18 cellular contexts compared by ENCODE assay signal in the genomic region with DNA sequence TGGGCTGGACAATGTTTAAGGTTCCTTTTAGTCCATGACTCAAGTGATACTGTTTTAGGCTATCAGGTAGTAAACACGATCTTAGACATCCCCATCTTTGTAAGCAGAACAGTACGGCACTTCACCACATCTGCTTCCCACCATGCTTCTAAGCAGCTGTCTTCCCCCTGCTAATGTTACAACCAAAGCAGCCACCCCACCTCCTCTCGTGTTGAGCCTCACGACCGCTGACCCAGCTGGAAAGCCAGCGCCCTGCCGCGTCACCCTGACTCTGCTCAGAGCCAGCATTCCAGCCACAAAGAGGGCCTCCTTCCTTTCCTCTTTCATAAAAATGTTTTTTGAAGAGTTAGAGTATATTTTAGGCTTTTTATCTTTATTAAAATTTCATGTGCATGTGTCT. TPM values are rescaled to one million over a fixed set of nuclear protein-coding genes. Genes with fewer than 3 reads are reported as not detected.
DNase-seq lines count a peak whose midpoint lies in the region; ATAC-seq and TF ChIP-seq lines count a peak whose summit lies in the region.
"Had no signal": no experiment of that assay in that cellular context is flagged by ENCODE, and none has a peak within 500 bp of the region (broad histone marks: within the 10 kb centered on the region; RNA-seq: fewer than 3 reads in every experiment).

No MANE protein-coding gene starts in this region.

- 91% methylated on average over 6 of the region's 8 CpGs for WGBS in mesenchymal stem cell
- WGBS in ovary, 3 donors = 72 to 79% (median 73%) methylated on average over 8 of the region's 8 CpGs

- no peak overlapping the region for H2AK5ac ChIP-seq in mesenchymal stem cell (ENCODE audit: low read length, severe bottlenecking)

- CTCF ChIA-PET in activated naive CD4-positive, alpha-beta T cell treated with anti-CD3 and anti-CD28 coated beads, Interleukin-2, amount 10 ng/mL, durations not matched to agents 7 days and 5 days (lab: Charles Lee) = interaction anchor here (2.0 kb wide), 1 partner anchor 14 kb away, joined by 9 read pairs; no protein-coding TSS in a partner anchor

- intact Hi-C loops in upper lobe of right lung (cut with DNase I) = no loop called here
- intact Hi-C loops in ovary (cut with DNase I) = no loop called here

- no peak overlapping the region for H2BK120ac ChIP-seq in mesenchymal stem cell (ENCODE audit: low read depth, low read length)

- no peak overlapping the region for H2BK15ac ChIP-seq in mesenchymal stem cell (ENCODE audit: low read depth, poor library complexity, severe bottlenecking)

- H3K4me2 ChIP-seq in mesenchymal stem cell (ENCODE audit: low read length, poor library complexity, severe bottlenecking) = no peak overlapping the region

- no peak for ATAC-seq in upper lobe of right lung
- ATAC-seq: left ventricle myocardium superior; natural killer cell treated with Interleukin-12 subunit alpha and Interleukin-12 subunit beta and Interleukin-15 and Interleukin-18, amount 100 ng/mL, for 72 hours; T-helper 17 cell had no signal

- H4K91ac ChIP-seq in mesenchymal stem cell (ENCODE audit: low read length) = no peak overlapping the region

- H3K18ac ChIP-seq in mesenchymal stem cell (ENCODE audit: low read depth in 1 of 2, low read length in 2 of 2) = no peak overlapping the region

- H3K4ac ChIP-seq in mesenchymal stem cell (ENCODE audit: low read depth in 1 of 2, low read length in 2 of 2) = no peak overlapping the region

- H3K4me1 ChIP-seq in mesenchymal stem cell (ENCODE audit: control insufficient read depth, insufficient read depth, low read depth, low read length) (peaks cover 15% of the 10 kb centered on the region), upper lobe of right lung (peaks cover 12% of the 10 kb centered on the region), ovary (ENCODE audit: insufficient read depth) (no peaks in the 10 kb centered on the region)
- H3K4me1 ChIP-seq: right atrium auricular region had no signal

- no peak overlapping the region for H3K4me3 Mint-ChIP-seq in activated naive CD4-positive, alpha-beta T cell treated with anti-CD3 and anti-CD28 coated beads, Interleukin-2, amount 10 ng/mL, durations not matched to agents 7 days and 5 days
- H3K4me3 Mint-ChIP-seq: activated CD4-positive, alpha-beta T cell treated with anti-CD3 and anti-CD28 coated beads, Interleukin-2, amount 10 ng/mL, durations not matched to agents 7 days and 5 days; B cell; natural killer cell treated with Interleukin-12 subunit alpha and Interleukin-12 subunit beta and Interleukin-15 and Interleukin-18, amount 100 ng/mL, for 72 hours; T-helper 17 cell had no signal

- no peak overlapping the region for H3K14ac ChIP-seq in mesenchymal stem cell (ENCODE audit: low read length in 2 of 2)

- H3K36me3 ChIP-seq in mesenchymal stem cell (ENCODE audit: control insufficient read depth in 1 of 2, insufficient read depth in 2 of 2, low read depth in 1 of 2, low read length in 2 of 2) (peaks cover 41 to 99% of the 10 kb centered on the region in 2 experiments), upper lobe of right lung (peaks cover 93% of the 10 kb centered on the region), ovary (no peaks in the 10 kb centered on the region)

- TF ChIP-seq CTCF in upper lobe of right lung (IDR thresholded peaks at IDR 0.05) (no peak), ovary (IDR thresholded peaks at IDR 0.05) (no peak)

- no peak overlapping the region for H3K23ac ChIP-seq in mesenchymal stem cell (ENCODE audit: low read length in 2 of 2)

- no peak for TF ChIP-seq POLR2A in ovary (IDR thresholded peaks at IDR 0.05)

- peak overlapping the region; percentile 42 for H3K27ac Mint-ChIP-seq in activated naive CD4-positive, alpha-beta T cell treated with anti-CD3 and anti-CD28 coated beads, Interleukin-2, amount 10 ng/mL, durations not matched to agents 7 days and 5 days
- H3K27ac Mint-ChIP-seq: activated CD4-positive, alpha-beta T cell treated with anti-CD3 and anti-CD28 coated beads, Interleukin-2, amount 10 ng/mL, durations not matched to agents 7 days and 5 days; natural killer cell treated with Interleukin-12 subunit alpha and Interleukin-12 subunit beta and Interleukin-15 and Interleukin-18, amount 100 ng/mL, for 72 hours; T-helper 17 cell had no signal

- H4K8ac ChIP-seq in mesenchymal stem cell (ENCODE audit: low read length) = no peak overlapping the region

- DNase-seq in activated naive CD4-positive, alpha-beta T cell treated with anti-CD3 and anti-CD28 coated beads, Interleukin-2, amount 10 ng/mL, durations not matched to agents 7 days and 5 days = no peak
- no peak for DNase-seq in activated naive CD4-positive, alpha-beta T cell (lab: John Stamatoyannopoulos, UW)
- DNase-seq in mesenchymal stem cell (no peak), upper lobe of right lung (no peak), DMS79 (lab: John Stamatoyannopoulos, UW) (no peak), NCI-H82 (lab: John Stamatoyannopoulos, UW) (no peak), ovary (no peak)
- DNase-seq: activated CD4-positive, alpha-beta T cell treated with anti-CD3 and anti-CD28 coated beads, Interleukin-2, amount 10 ng/mL, durations not matched to agents 7 days and 5 days; GM23248; left ventricle myocardium superior; NCI-H2171 treated with DMSO at 0.1 percent for 48 hours; stimulated activated CD4-positive, alpha-beta T cell treated with anti-CD3 and anti-CD28 coated beads, Interleukin-1b, Interleukin-23, amount 100 ng/mL, for 48 hours; T-helper 17 cell; trophoblast cell had no signal

- H3K36me3 Mint-ChIP-seq in activated naive CD4-positive, alpha-beta T cell treated with anti-CD3 and anti-CD28 coated beads, Interleukin-2, amount 10 ng/mL, durations not matched to agents 7 days and 5 days = peaks cover 66% of the 10 kb centered on the region

- no peak for TF ChIP-seq EP300 in ovary (IDR thresholded peaks at IDR 0.05)

- H3K27me3 ChIP-seq in mesenchymal stem cell (ENCODE audit: control insufficient read depth in 1 of 2, insufficient read depth in 1 of 2, low read length in 2 of 2) (no peaks in the 10 kb centered on the region), upper lobe of right lung (no peaks in the 10 kb centered on the region), ovary (no peaks in the 10 kb centered on the region)
- H3K27me3 ChIP-seq: right atrium auricular region had no signal

- H3K9me3 ChIP-seq in mesenchymal stem cell (ENCODE audit: control insufficient read depth, low read length) = no peaks in the 10 kb centered on the region
- H3K9me3 ChIP-seq in upper lobe of right lung = no peaks in the 10 kb centered on the region
- no peaks in the 10 kb centered on the region for H3K9me3 ChIP-seq in ovary
- H3K9me3 ChIP-seq: right atrium auricular region had no signal

- H3K27ac ChIP-seq in angular gyrus (ENCODE audit: low read depth, low read length) (peak overlapping the region; percentile 33), mesenchymal stem cell (ENCODE audit: low read length, poor library complexity, severe bottlenecking) (no peak overlapping the region), upper lobe of right lung (peak overlapping the region; percentile 24), ovary (no peak overlapping the region)
- H3K27ac ChIP-seq: GM23248, right atrium auricular region had no signal

- no peaks in the 10 kb centered on the region for H3K9me3 Mint-ChIP-seq in activated naive CD4-positive, alpha-beta T cell treated with anti-CD3 and anti-CD28 coated beads, Interleukin-2, amount 10 ng/mL, durations not matched to agents 7 days and 5 days
- H3K9me3 Mint-ChIP-seq: activated CD4-positive, alpha-beta T cell treated with anti-CD3 and anti-CD28 coated beads, Interleukin-2, amount 10 ng/mL, durations not matched to agents 7 days and 5 days; natural killer cell treated with Interleukin-12 subunit alpha and Interleukin-12 subunit beta and Interleukin-15 and Interleukin-18, amount 100 ng/mL, for 72 hours had no signal

- H2AFZ ChIP-seq in mesenchymal stem cell (ENCODE audit: low read depth, low read length) = no peak overlapping the region
- H2AFZ ChIP-seq: GM23248 had no signal

- peaks cover 32% of the 10 kb centered on the region for H3K4me1 Mint-ChIP-seq in activated naive CD4-positive, alpha-beta T cell treated with anti-CD3 and anti-CD28 coated beads, Interleukin-2, amount 10 ng/mL, durations not matched to agents 7 days and 5 days

- H3K79me1 ChIP-seq in mesenchymal stem cell (replicated peaks; ENCODE audit: low read length, poor library complexity, severe bottlenecking) = peaks cover 40% of the 10 kb centered on the region

- H3K27me3 Mint-ChIP-seq in activated naive CD4-positive, alpha-beta T cell treated with anti-CD3 and anti-CD28 coated beads, Interleukin-2, amount 10 ng/mL, durations not matched to agents 7 days and 5 days = no peaks in the 10 kb centered on the region
- H3K27me3 Mint-ChIP-seq: activated CD4-positive, alpha-beta T cell treated with anti-CD3 and anti-CD28 coated beads, Interleukin-2, amount 10 ng/mL, durations not matched to agents 7 days and 5 days; B cell; natural killer cell treated with Interleukin-12 subunit alpha and Interleukin-12 subunit beta and Interleukin-15 and Interleukin-18, amount 100 ng/mL, for 72 hours; T-helper 17 cell had no signal

- H3K9ac ChIP-seq in mesenchymal stem cell (ENCODE audit: low read length) = peak overlapping the region; percentile 9
- H3K9ac ChIP-seq: GM23248 had no signal

- H2BK5ac ChIP-seq in mesenchymal stem cell (ENCODE audit: low read depth, low read length, poor library complexity, severe bottlenecking) = no peak overlapping the region

- no peak overlapping the region for H3K4me3 ChIP-seq in mesenchymal stem cell (ENCODE audit: insufficient read depth in 1 of 2, low read depth in 1 of 2, low read length in 2 of 2)
- no peak overlapping the region for H3K4me3 ChIP-seq in upper lobe of right lung
- no peak overlapping the region for H3K4me3 ChIP-seq in ovary
- H3K4me3 ChIP-seq: GM23248, right atrium auricular region had no signal

- no peak overlapping the region for H2BK12ac ChIP-seq in mesenchymal stem cell (ENCODE audit: low read length in 2 of 2)

RNA-seq across cellular contexts. Expression of gene MTERF4, which starts 9.4 kb away (rescaled TPM):
- polyA plus RNA-seq in mesenchymal stem cell (2013, experiment 1 of 2) = 16.7 TPM
- polyA plus RNA-seq in mesenchymal stem cell (2013, experiment 2 of 2) = 15.7 TPM
- 34.6 TPM for total RNA-seq in upper lobe of right lung
- total RNA-seq in ovary = 10 to 100 TPM; 24.8 to 45.7 (median 35.7) TPM
- polyA plus RNA-seq in ovary = 10 to 100 TPM; 41.6 to 60.7 TPM

RNA-seq across cellular contexts. Expression of gene PASK, which starts 56.6 kb away (rescaled TPM):
- polyA plus RNA-seq in mesenchymal stem cell (2013, experiment 1 of 2) = 1.9 TPM
- 1.7 TPM for polyA plus RNA-seq in mesenchymal stem cell (2013, experiment 2 of 2)
- total RNA-seq in upper lobe of right lung (15.7 TPM), ovary (10 to 100 TPM in 2 of 7 donors, 1 to 10 TPM in 5; 2.4 to 13.4 (median 7.4) TPM)
- 10 to 100 TPM in 1 of 2 donors, 1 to 10 TPM in 1; 2.9 to 12.8 TPM for polyA plus RNA-seq in ovary

RNA-seq across cellular contexts. Expression of gene PPP1R7, which starts 57.6 kb away (rescaled TPM):
- 88.4 TPM for polyA plus RNA-seq in mesenchymal stem cell (2013, experiment 1 of 2)
- 85.6 TPM for polyA plus RNA-seq in mesenchymal stem cell (2013, experiment 2 of 2)
- total RNA-seq in upper lobe of right lung = 60.7 TPM
- 10 to 100 TPM; 21.9 to 55.3 (median 37.8) TPM for total RNA-seq in ovary
- 100 to 1,000 TPM in 1 of 2 donors, 10 to 100 TPM in 1; 56.0 to 120 TPM for polyA plus RNA-seq in ovary

Comparison
In these comparisons a context has a peak if more than half of its experiments do, and no peak if none do; other contexts are left out.
1. H3K27ac ChIP-seq: peak in angular gyrus (single experiment) and upper lobe of right lung (single experiment); none in mesenchymal stem cell (single experiment) and ovary (0 of 2).